ENCODE assay signal across 16 cellular contexts in the genomic region with DNA sequence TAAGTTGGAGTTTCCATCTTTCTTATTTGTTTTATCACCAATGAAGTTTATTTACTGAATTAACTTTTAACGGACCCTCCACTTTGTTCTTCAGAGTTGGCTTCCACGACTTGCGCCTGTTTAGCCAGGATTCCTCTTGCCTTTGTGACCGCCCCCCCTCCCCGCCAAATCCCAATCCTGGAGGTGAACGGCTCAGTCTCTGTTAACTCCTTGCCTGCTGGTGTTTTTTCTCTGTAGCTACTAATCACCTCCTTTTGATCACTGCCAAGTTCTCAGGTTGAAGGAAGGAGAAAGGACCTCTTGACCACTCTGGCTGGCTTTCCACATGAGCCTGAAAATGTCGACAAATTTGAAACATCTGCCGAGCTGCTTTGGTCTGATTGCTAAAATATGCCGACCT. TPM values are rescaled to one million over a fixed set of nuclear protein-coding genes. Genes with fewer than 3 reads are reported as not detected.
A peak's percentile ranks its signal among the peaks of the same experiment; 100 is the strongest.
DNase-seq lines count a peak whose midpoint lies in the region; ATAC-seq and TF ChIP-seq lines count a peak whose summit lies in the region.
"Had no signal": no experiment of that assay in that cellular context is flagged by ENCODE, and none has a peak within 500 bp of the region (broad histone marks: within the 10 kb centered on the region; RNA-seq: fewer than 3 reads in every experiment).

No MANE protein-coding gene starts in this region.

- peak overlapping the region; percentile 77 for H3K4me3 ChIP-seq in PC-3 (ENCODE audit: low read length)
- peak overlapping the region; percentile 53; the same call in 1 of the 2 replicates for H3K4me3 ChIP-seq in iPS DF 6.9 (ENCODE audit: low read length)
- H3K4me3 ChIP-seq in sigmoid colon: peak overlapping the region in 2 of 4 donors; percentile 58
- H3K4me3 ChIP-seq: lung, pancreas had no signal

- CTCF ChIA-PET in PC-3 (lab: Charles Lee): no interaction called here

- peak overlapping the region; percentile 96 for H3K4me2 ChIP-seq in PC-3 (ENCODE audit: low read length)

- H3K9me3 ChIP-seq in ES-I3 (ENCODE audit: control insufficient read depth, insufficient read depth, low read length): no peaks in the 10 kb centered on the region
- no peaks in the 10 kb centered on the region for H3K9me3 ChIP-seq in PC-3 (ENCODE audit: low read length)
- no peaks in the 10 kb centered on the region for H3K9me3 ChIP-seq in iPS DF 6.9 (ENCODE audit: control insufficient read depth, insufficient read depth, low read length)
- no peaks in the 10 kb centered on the region for H3K9me3 ChIP-seq in sigmoid colon
- H3K9me3 ChIP-seq: pancreas had no signal

- H3K27me3 ChIP-seq in PC-3 (ENCODE audit: low read length) (no peaks in the 10 kb centered on the region), iPS DF 6.9 (ENCODE audit: control insufficient read depth, insufficient read depth, low read length) (peaks cover 11% of the 10 kb centered on the region; the same call in 1 of the 2 replicates), sigmoid colon (peaks cover 0 to 17% (median 0%) of the 10 kb centered on the region in 3 donors)

- BruUV-seq in PC-3 (replicated peaks; lab: Mats Ljungman, UMichigan): no TSS peak

- no peaks in the 10 kb centered on the region for H3K9me2 ChIP-seq in PC-3 (replicated peaks; ENCODE audit: low read length)

- no peaks in the 10 kb centered on the region for H3K79me2 ChIP-seq in PC-3 (ENCODE audit: low read length)

- H3K36me3 ChIP-seq in ES-I3 (ENCODE audit: insufficient read depth, low read length) (no peaks in the 10 kb centered on the region), PC-3 (ENCODE audit: low read depth, low read length) (no peaks in the 10 kb centered on the region), iPS DF 6.9 (ENCODE audit: control insufficient read depth, insufficient read depth, low read length) (no peaks in the 10 kb centered on the region), sigmoid colon (no peaks in the 10 kb centered on the region)
- H3K36me3 ChIP-seq: pancreas had no signal

- POLR2A ChIA-PET in PC-3 (lab: Charles Lee; ENCODE audit: unreplicated experiment): no interaction called here

- H3K4me1 ChIP-seq in ES-I3 (ENCODE audit: insufficient read depth, low read length) (peaks cover 32% of the 10 kb centered on the region), PC-3 (ENCODE audit: insufficient read depth, low read length) (peaks cover 25% of the 10 kb centered on the region), iPS DF 6.9 (ENCODE audit: control insufficient read depth, insufficient read depth, low read length) (peaks cover 14% of the 10 kb centered on the region), sigmoid colon (peaks cover 0 to 47% (median 24%) of the 10 kb centered on the region in 4 donors)

- no peak for TF ChIP-seq EP300 in sigmoid colon (IDR thresholded peaks at IDR 0.05)

- TF ChIP-seq CTCF in PC-3 (conservative IDR thresholded peaks at IDR 0.05; ENCODE audit: low read depth, low read length) (no peak), sigmoid colon (IDR thresholded peaks at IDR 0.05) (no peak)

- H3K9ac ChIP-seq in ES-I3 (ENCODE audit: low read depth, low read length) (peak overlapping the region; percentile 55; the same call in 1 of the 2 replicates), PC-3 (ENCODE audit: low read length) (peak overlapping the region; percentile 63; the same call in 1 of the 2 replicates)

- no peaks in the 10 kb centered on the region for H4K20me1 ChIP-seq in PC-3 (ENCODE audit: low read length)

- TF ChIP-seq POLR2A in sigmoid colon (IDR thresholded peaks at IDR 0.05): no peak

- no peak overlapping the region for H3K27ac ChIP-seq in PC-3 (ENCODE audit: low read length)
- H3K27ac ChIP-seq in iPS DF 6.9 (ENCODE audit: low read length): no peak overlapping the region
- H3K27ac ChIP-seq in sigmoid colon: peak overlapping the region in 3 of 4 donors; percentile 72 to 78 (median 74)
- H3K27ac ChIP-seq: pancreas had no signal

- peak overlapping the region; percentile 86 for H2AFZ ChIP-seq in PC-3 (ENCODE audit: low read length)

- no peaks in the 10 kb centered on the region for H3F3A ChIP-seq in PC-3 (ENCODE audit: low read length, unreplicated experiment)

- ATAC-seq in PC-3: no peak
- no peak for ATAC-seq in GM21526 (IDR thresholded peaks at IDR 0.05; ENCODE audit: low FRiP score, unreplicated experiment)
- ATAC-seq in HG03378 (IDR thresholded peaks at IDR 0.05; ENCODE audit: unreplicated experiment): no peak
- ATAC-seq: pancreas had no signal

- intact Hi-C loops in PC-3 (cut with micrococcal nuclease): no loop called here
- intact Hi-C loops in sigmoid colon (cut with DNase I): no loop called here

- no CpG with 5 or more reads among the region's 9 CpGs for WGBS in iPS DF 6.9 (ENCODE audit: insufficient coverage, insufficient read length)
- 47 to 60% methylated on average over 9 of the region's 9 CpGs for WGBS in sigmoid colon, 2 donors

- DNase-seq in PC-3 (no peak), iPS DF 6.9 (ENCODE audit: low read depth, low spot score) (no peak), sigmoid colon (no peak), midbrain (lab: John Stamatoyannopoulos, UW) (no peak), SHP77 (lab: John Stamatoyannopoulos, UW) (no peak)
- DNase-seq: activated B cell treated with CpG ODN at 0.5 μM for 24 hours; activated effector memory CD4-positive, alpha-beta T cell treated with anti-CD3 and anti-CD28 coated beads, Interleukin-2, amount 50 U/mL, for 16 hours; CD4-positive, CD25-positive, alpha-beta regulatory T cell; NCI-H1930; NCI-H524 treated with DMSO at 0.1 percent for 48 hours; T-helper 1 cell had no signal

RNA-seq across cellular contexts. Expression of gene BCOR, which starts 46.8 kb away (rescaled TPM):
- total RNA-seq in PC-3 (2014; rRNA removed): 21.8 and 41.9 TPM in 2 replicates
- 10 to 100 TPM; 15.8 to 31.6 (median 23.0) TPM for total RNA-seq in sigmoid colon
- 10 to 100 TPM in 1 of 3 donors, 1 to 10 TPM in 2; 3.5 to 11.5 (median 3.6) TPM for polyA plus RNA-seq in sigmoid colon

Comparison
In these comparisons a context has a peak if more than half of its experiments do, and no peak if none do; other contexts are left out.
1. H3K27ac ChIP-seq: peak in sigmoid colon (3 of 4); none in PC-3 (single experiment) and iPS DF 6.9 (single experiment).